Comparison of ENCODE assay signal across 8 cellular contexts in the genomic region with DNA sequence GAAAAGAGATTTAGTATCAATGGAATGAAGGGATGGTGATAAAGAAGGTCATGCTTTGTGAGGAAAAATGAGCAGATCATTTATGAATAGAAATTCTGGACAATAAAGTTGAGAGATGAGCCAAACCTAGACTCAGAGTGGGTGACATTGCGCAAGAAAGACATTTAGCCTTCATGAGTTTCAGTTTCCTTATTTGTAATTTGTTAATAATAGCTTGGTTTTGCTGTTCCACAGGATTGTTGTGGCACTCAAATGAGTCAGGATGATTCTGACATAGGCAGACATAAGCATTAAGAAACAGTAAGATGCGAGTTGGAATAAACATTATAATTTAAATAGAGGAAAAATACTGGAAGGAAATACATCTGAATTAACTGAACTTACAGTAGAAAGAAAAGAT. TPM values are rescaled to one million over a fixed set of nuclear protein-coding genes. Genes with fewer than 3 reads are reported as not detected.
DNase-seq lines count a peak whose midpoint lies in the region; ATAC-seq and TF ChIP-seq lines count a peak whose summit lies in the region.

No MANE protein-coding gene starts in this region.

- H3K27me3 Mint-ChIP-seq in H9 (ENCODE audit: low read depth) = no peaks in the 10 kb centered on the region

- ATAC-seq in GM18519 (IDR thresholded peaks at IDR 0.05; ENCODE audit: low FRiP score, unreplicated experiment) (peak; percentile 94), HG02678 (IDR thresholded peaks at IDR 0.05; ENCODE audit: unreplicated experiment) (peak; percentile 74), left lung (peak; percentile 57)

- no peak for TF ChIP-seq CTCF in PC-9 (conservative IDR thresholded peaks at IDR 0.05)
- TF ChIP-seq CTCF in left lung (IDR thresholded peaks at IDR 0.05) = no peak
- no peak for TF ChIP-seq CTCF in H9 (conservative IDR thresholded peaks at IDR 0.05)

- no peaks in the 10 kb centered on the region for H3K79me1 ChIP-seq in H9 (ENCODE audit: insufficient read depth, low read depth, low read length, poor library complexity, severe bottlenecking)

- H3K23me2 ChIP-seq in H9 (ENCODE audit: insufficient read length, low read depth, low read length, poor library complexity, severe bottlenecking) = no peaks in the 10 kb centered on the region

- POLR2A ChIA-PET in PC-9 (lab: Charles Lee; ENCODE audit: unreplicated experiment) = interaction anchor here (0.7 kb wide), 1 partner anchor 35 kb away, joined by 4 read pairs; the partner anchor contains the start of gene ITGA2

- no peak overlapping the region for H3K23ac ChIP-seq in H9 (ENCODE audit: insufficient read length, low read depth, low read length)

- H3T11ph ChIP-seq in H9 (ENCODE audit: low read length) = no peak overlapping the region

- no peak overlapping the region for H4K5ac ChIP-seq in H9 (ENCODE audit: insufficient read length, low read depth, low read length)

- peaks cover 6% of the 10 kb centered on the region; the same call in 1 of the 2 replicates for H3K9me3 ChIP-seq in PC-9 (ENCODE audit: insufficient read depth, low read depth)
- no peaks in the 10 kb centered on the region for H3K9me3 ChIP-seq in left lung
- H3K9me3 ChIP-seq in H9 (ENCODE audit: control insufficient read depth, low read depth, low read length) = no peaks in the 10 kb centered on the region

- no TSS peak for BruUV-seq in PC-9 (replicated peaks; lab: Mats Ljungman, UMichigan)

- H3K9me2 ChIP-seq in PC-9 (ENCODE audit: insufficient read depth) = no peaks in the 10 kb centered on the region

- CTCF ChIA-PET in PC-9 (lab: Charles Lee) = interaction anchor here (0.8 kb wide), 1 partner anchor 76 kb away, joined by 4 read pairs; no protein-coding TSS in a partner anchor

- no CpG with 5 or more reads among the region's 2 CpGs for WGBS in H9 (ENCODE audit: extremely low coverage, insufficient read length, low lambda C conversion rate)

- H2BK20ac ChIP-seq in H9 (ENCODE audit: low read depth, low read length, poor library complexity, severe bottlenecking) = no peak overlapping the region

- H3K4ac ChIP-seq in H9 (ENCODE audit: low read depth, low read length) = no peak overlapping the region

- no peak overlapping the region for H3K27ac Mint-ChIP-seq in H9

- peaks cover 0 to 3% of the 10 kb centered on the region in 2 experiments; a peak in 1 of 4 replicates for H3K4me1 Mint-ChIP-seq in H9

- H3K56ac ChIP-seq in H9 (ENCODE audit: insufficient read length, low read depth, low read length) = no peak overlapping the region

- H2BK5ac ChIP-seq in H9 (ENCODE audit: insufficient read length, low read length) = no peak overlapping the region

- no peaks in the 10 kb centered on the region for H3K27me3 ChIP-seq in PC-9 (ENCODE audit: insufficient read depth, low read depth)
- no peaks in the 10 kb centered on the region for H3K27me3 ChIP-seq in left lung
- no peaks in the 10 kb centered on the region for H3K27me3 ChIP-seq in H9 (ENCODE audit: insufficient read depth, low read length)

- no peak overlapping the region for H3K4me2 ChIP-seq in PC-9
- no peak overlapping the region for H3K4me2 ChIP-seq in H9 (ENCODE audit: insufficient read depth, insufficient read length, low read length)

- H3K36me3 ChIP-seq in PC-9 (ENCODE audit: low read depth) (peaks cover 30% of the 10 kb centered on the region), left lung (no peaks in the 10 kb centered on the region)

- H3K4me3 Mint-ChIP-seq in H9 = no peak overlapping the region

- H4K8ac ChIP-seq in H9 (replicated peaks; ENCODE audit: insufficient read length, low read depth, low read length) = no peak overlapping the region

- intact Hi-C loops in PC-9 (cut with micrococcal nuclease; ENCODE audit: unreplicated experiment) = no loop called here
- intact Hi-C loops in left lung (cut with DNase I) = no loop called here

- no peak overlapping the region for H2AK5ac ChIP-seq in H9 (ENCODE audit: insufficient read length, low read length)

- H3K36me3 Mint-ChIP-seq in H9 (ENCODE audit: insufficient read depth in 1 of 3, low read depth in 3 of 3) = no peaks in the 10 kb centered on the region

- H4K91ac ChIP-seq in H9 (ENCODE audit: insufficient read length, low read depth, low read length) = no peak overlapping the region

- H3K27ac ChIP-seq in PC-9 = peak overlapping the region; percentile 60
- peak overlapping the region; percentile 18 to 26 for H3K27ac ChIP-seq in left lung
- H3K27ac ChIP-seq in H9 (ENCODE audit: insufficient read length, low read depth, low read length) = no peak overlapping the region

- no peaks in the 10 kb centered on the region for H3K9me3 Mint-ChIP-seq in H9

- no peak overlapping the region for H2BK12ac ChIP-seq in H9 (ENCODE audit: insufficient read length, low read depth, low read length)

- peak in 1 of 2 experiments; percentile 43 for DNase-seq in PC-9
- DNase-seq in left lung = no peak
- DNase-seq in NCI-H2029 (lab: John Stamatoyannopoulos, UW) = no peak
- no peak for DNase-seq in OCI-M2 (lab: John Stamatoyannopoulos, UW; ENCODE audit: unreplicated experiment)
- DNase-seq in middle frontal gyrus (ENCODE audit: extremely low spot score, low spot score) = no peak
- DNase-seq in H9 = no peak

- H3K4me1 ChIP-seq in PC-9 (replicated peaks; ENCODE audit: insufficient read depth) (peaks cover 36% of the 10 kb centered on the region), left lung (peaks cover 5 to 30% of the 10 kb centered on the region in 2 donors), H9 (ENCODE audit: insufficient read depth, low read length) (no peaks in the 10 kb centered on the region)

- H3K18ac ChIP-seq in H9 (ENCODE audit: insufficient read length, low read depth, low read length) = no peak overlapping the region

- no peak overlapping the region for H2BK15ac ChIP-seq in H9 (ENCODE audit: low read depth, low read length)

- H3K14ac ChIP-seq in H9 (ENCODE audit: insufficient read depth, low read length) = no peak overlapping the region

- no peak overlapping the region for H2AFZ ChIP-seq in PC-9
- no peak overlapping the region for H2AFZ ChIP-seq in H9 (ENCODE audit: low read length)

- peaks cover 35% of the 10 kb centered on the region for H3F3A ChIP-seq in PC-9 (ENCODE audit: insufficient read depth, low read depth)

- H4K20me1 ChIP-seq in PC-9 (ENCODE audit: insufficient read depth) (no peaks in the 10 kb centered on the region), H9 (ENCODE audit: control insufficient read depth, insufficient read depth, insufficient read length) (no peaks in the 10 kb centered on the region)

- no peak overlapping the region for H3K9ac ChIP-seq in H9 (ENCODE audit: extremely low read depth, insufficient read length, low read length)

- no peak overlapping the region for H2BK120ac ChIP-seq in H9 (ENCODE audit: low read depth, low read length, poor library complexity, severe bottlenecking)

- H3K79me2 ChIP-seq in PC-9 (ENCODE audit: low read depth) (peaks cover 48% of the 10 kb centered on the region), H9 (ENCODE audit: insufficient read depth, low read length) (no peaks in the 10 kb centered on the region)

- no peak overlapping the region for H3K4me3 ChIP-seq in PC-9
- H3K4me3 ChIP-seq in left lung = no peak overlapping the region

RNA-seq across cellular contexts. Expression of gene ITGA2, which starts 34.8 kb away (rescaled TPM):
- total RNA-seq in PC-9 (2021) (24.7 and 35.8 TPM in 2 replicates), left lung (10 to 100 TPM; 32.4 to 44.4 TPM), H9 (2021) (3.0 and 3.2 TPM in 2 replicates)
